1 cellular context compared by ENCODE assay signal in the genomic region with DNA sequence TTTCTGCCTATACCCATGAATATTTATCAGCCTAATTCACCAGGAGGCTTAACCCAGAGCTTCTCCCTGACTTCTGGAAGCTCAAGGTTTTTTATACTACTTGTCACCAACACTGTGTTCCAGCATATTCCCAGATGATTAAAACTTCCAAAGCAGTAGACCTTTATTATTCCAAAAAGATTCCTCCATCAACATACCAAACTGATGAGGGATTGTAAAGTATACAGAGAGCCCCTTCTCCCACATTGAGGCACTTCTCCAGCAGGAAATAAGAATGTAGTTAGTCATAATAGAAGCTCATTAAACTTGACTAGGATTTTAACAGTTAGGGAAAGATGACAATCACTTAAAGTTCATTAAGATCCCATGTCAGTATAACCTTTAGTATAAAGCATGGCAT.
TF ChIP-seq lines count a peak whose summit lies in the region.

No MANE protein-coding gene starts in this region.

TF ChIP-seq in H1, 55 proteins besides CTCF, POLR2A, EP300 and RAD21 (continued from another document):
- TF ChIP-seq NRF1 (IDR thresholded peaks at IDR 0.05; ENCODE audit: low read depth, low read length) = no peak
- TF ChIP-seq HDAC6 (IDR thresholded peaks at IDR 0.05; ENCODE audit: low read depth, low read length) = no peak
- no peak for TF ChIP-seq TAF7 (optimal IDR thresholded peaks at IDR 0.05; ENCODE audit: borderline replicate concordance, low read depth, low read length)
- no peak for TF ChIP-seq MAFK (IDR thresholded peaks at IDR 0.05; ENCODE audit: low read depth, low read length)
- TF ChIP-seq EGR1 (IDR thresholded peaks at IDR 0.05; ENCODE audit: borderline replicate concordance, low read depth, low read length) = no peak
- no peak for TF ChIP-seq SIRT6 (IDR thresholded peaks at IDR 0.05; ENCODE audit: low read length)
- no peak for TF ChIP-seq BRCA1 (IDR thresholded peaks at IDR 0.05; ENCODE audit: low read depth, low read length)
- TF ChIP-seq RBBP5 (IDR thresholded peaks at IDR 0.05; ENCODE audit: borderline replicate concordance, low read depth, low read length) = no peak
- TF ChIP-seq SUZ12 (IDR thresholded peaks at IDR 0.05; ENCODE audit: low read length) = no peak
- no peak for TF ChIP-seq CBX5 (IDR thresholded peaks at IDR 0.05; ENCODE audit: low read depth, low read length)
- no peak for TF ChIP-seq SP4 (IDR thresholded peaks at IDR 0.05; ENCODE audit: low read length)
- no peak for TF ChIP-seq ASH2L (IDR thresholded peaks at IDR 0.05; ENCODE audit: low read length)
- no peak for TF ChIP-seq CREB1 (IDR thresholded peaks at IDR 0.05)
- no peak for TF ChIP-seq CTBP2 (IDR thresholded peaks at IDR 0.05; ENCODE audit: borderline replicate concordance, insufficient read depth, insufficient read length, low read length)
- TF ChIP-seq JUND (IDR thresholded peaks at IDR 0.05; ENCODE audit: low read length) = no peak
